ENCODE assay signal across 14 cellular contexts in genomic region chr20:24986436-24987015, GRCh38.
DNase-seq lines count a peak whose midpoint lies in the region; ATAC-seq and TF ChIP-seq lines count a peak whose summit lies in the region.
"Had no signal": no experiment of that assay in that cellular context is flagged by ENCODE, and none has a peak within 500 bp of the region (broad histone marks: within the 10 kb centered on the region; RNA-seq: fewer than 3 reads in every experiment).

No MANE protein-coding gene starts in this region.

- no peaks in the 10 kb centered on the region for H3K9me3 ChIP-seq in parathyroid adenoma (ENCODE audit: control insufficient read depth, low read length)
- no peaks in the 10 kb centered on the region for H3K9me3 ChIP-seq in effector memory CD4-positive, alpha-beta T cell (ENCODE audit: control insufficient read depth, low read length)
- H3K9me3 ChIP-seq: tibial artery had no signal

- peaks cover 25% of the 10 kb centered on the region for H3K79me2 ChIP-seq in parathyroid adenoma

- H3K27me3 ChIP-seq in parathyroid adenoma (ENCODE audit: control insufficient read depth, insufficient read depth, low read length), result no peaks in the 10 kb centered on the region
- H3K27me3 ChIP-seq in effector memory CD4-positive, alpha-beta T cell (replicated peaks; ENCODE audit: control insufficient read depth, insufficient read depth, low read length, poor library complexity, severe bottlenecking), result no peaks in the 10 kb centered on the region
- H3K27me3 ChIP-seq in brain microvascular endothelial cell (replicated peaks), result no peaks in the 10 kb centered on the region
- H3K27me3 ChIP-seq: tibial artery had no signal

- no peak overlapping the region for H3K9ac ChIP-seq in parathyroid adenoma

- H3K36me3 Mint-ChIP-seq in central memory CD8-positive, alpha-beta T cell (ENCODE audit: insufficient read depth), result peaks cover 49% of the 10 kb centered on the region

- H3K4me2 ChIP-seq in parathyroid adenoma (ENCODE audit: low read length), result no peak overlapping the region

- peaks cover 35% of the 10 kb centered on the region for H3K4me1 ChIP-seq in parathyroid adenoma
- peaks cover 8% of the 10 kb centered on the region for H3K4me1 ChIP-seq in effector memory CD4-positive, alpha-beta T cell (ENCODE audit: control insufficient read depth, insufficient read depth, low read length, poor library complexity, severe bottlenecking)

- H3K27ac Mint-ChIP-seq in central memory CD8-positive, alpha-beta T cell (ENCODE audit: low read depth), result peak overlapping the region; percentile 89
- H3K27ac Mint-ChIP-seq: B cell had no signal

- no peak overlapping the region for H2AFZ ChIP-seq in parathyroid adenoma

- peaks cover 97% of the 10 kb centered on the region for H3K4me1 Mint-ChIP-seq in central memory CD8-positive, alpha-beta T cell

- H3K36me3 ChIP-seq in parathyroid adenoma (ENCODE audit: control insufficient read depth, insufficient read depth, low read length) (no peaks in the 10 kb centered on the region), brain microvascular endothelial cell (replicated peaks) (peaks cover 2% of the 10 kb centered on the region)
- H3K36me3 ChIP-seq in effector memory CD4-positive, alpha-beta T cell (ENCODE audit: control insufficient read depth, insufficient read depth, low read length), result peaks cover 16% of the 10 kb centered on the region

- in situ Hi-C loops in brain microvascular endothelial cell (cut with HindIII; ENCODE audit: low pct_ligation_motif_present, low sequenced_read_pairs), result no loop called here

- no peak overlapping the region for H3K4me3 ChIP-seq in parathyroid adenoma (ENCODE audit: low read depth, low read length)
- no peak overlapping the region for H3K4me3 ChIP-seq in effector memory CD4-positive, alpha-beta T cell (ENCODE audit: insufficient read depth, low read depth, low read length, poor library complexity, severe bottlenecking)
- H3K4me3 ChIP-seq in brain microvascular endothelial cell (ENCODE audit: low read depth, low read length), result no peak overlapping the region
- H3K4me3 ChIP-seq: tibial artery had no signal

- H3K27ac ChIP-seq in C4-2B (peak overlapping the region; percentile 48), parathyroid adenoma (peak overlapping the region; percentile 58), brain microvascular endothelial cell (no peak overlapping the region)
- no peak overlapping the region for H3K27ac ChIP-seq in effector memory CD4-positive, alpha-beta T cell (ENCODE audit: insufficient read depth, low read length, poor library complexity, severe bottlenecking)
- H3K27ac ChIP-seq: tibial artery had no signal

- DNase-seq in NCI-H1092 (lab: John Stamatoyannopoulos, UW), result peak; percentile 63
- DNase-seq in central memory CD8-positive, alpha-beta T cell (ENCODE audit: low spot score in 2 of 2), result no peak
- no peak for DNase-seq in Ammon's horn (ENCODE audit: low spot score)
- no peak for DNase-seq in effector memory CD4-positive, alpha-beta T cell
- DNase-seq in brain microvascular endothelial cell, result no peak
- DNase-seq: effector CD4-positive, alpha-beta T cell; mesenchymal stem cell; nucleus accumbens; T-helper 1 cell had no signal

- TF ChIP-seq CTCF in C4-2B (conservative IDR thresholded peaks at IDR 0.05), result no peak
- TF ChIP-seq CTCF in parathyroid adenoma (IDR thresholded peaks at IDR 0.05), result no peak
- no peak for TF ChIP-seq CTCF in brain microvascular endothelial cell (IDR thresholded peaks at IDR 0.05; ENCODE audit: low read depth, low read length, missing control alignments)

- no peaks in the 10 kb centered on the region for H3K27me3 Mint-ChIP-seq in central memory CD8-positive, alpha-beta T cell
- H3K27me3 Mint-ChIP-seq: B cell had no signal

- no peak for ATAC-seq in central memory CD8-positive, alpha-beta T cell (replicated peaks; ENCODE audit: extremely low read depth, poor library complexity, severe bottlenecking)
- no peak for ATAC-seq in HG02571 (IDR thresholded peaks at IDR 0.05; ENCODE audit: unreplicated experiment)

- H3K4me3 Mint-ChIP-seq in central memory CD8-positive, alpha-beta T cell, result peak overlapping the region; percentile 71
- H3K4me3 Mint-ChIP-seq: B cell had no signal

- no peaks in the 10 kb centered on the region for H3K9me3 Mint-ChIP-seq in central memory CD8-positive, alpha-beta T cell

Comparison
In these comparisons a context has a peak if more than half of its experiments do, and no peak if none do; other contexts are left out.
1. H3K27ac ChIP-seq: peak in C4-2B (single experiment) and parathyroid adenoma (single experiment); none in effector memory CD4-positive, alpha-beta T cell (single experiment) and brain microvascular endothelial cell (single experiment).